14 cellular contexts compared by ENCODE assay signal in genomic region chr1:163085041-163085903, GRCh38. TPM values are rescaled to one million over a fixed set of nuclear protein-coding genes. Genes with fewer than 3 reads are reported as not detected.
DNase-seq lines count a peak whose midpoint lies in the region; ATAC-seq, FAIRE-seq and TF ChIP-seq lines count a peak whose summit lies in the region.
"Had no signal": no experiment of that assay in that cellular context is flagged by ENCODE, and none has a peak within 500 bp of the region (broad histone marks: within the 10 kb centered on the region; RNA-seq: fewer than 3 reads in every experiment).

No MANE protein-coding gene starts in this region.

- no peak overlapping the region for H3K4me3 ChIP-seq in HEK293 (ENCODE audit: low read depth, low read length)
- no peak overlapping the region for H3K4me3 ChIP-seq in ascending aorta

- H3K36me3 ChIP-seq in HEK293 (ENCODE audit: control insufficient read depth in 2 of 2, insufficient read depth in 1 of 2, low read length in 2 of 2), result no peaks in the 10 kb centered on the region
- no peaks in the 10 kb centered on the region for H3K36me3 ChIP-seq in ascending aorta

- no peak for TF ChIP-seq CTCF in HEK293 (tag by site-specific recombination; IDR thresholded peaks at IDR 0.05)
- no peak for TF ChIP-seq CTCF in ascending aorta (IDR thresholded peaks at IDR 0.05)

- no peaks in the 10 kb centered on the region for H3K27me3 ChIP-seq in ascending aorta

- H3K27ac ChIP-seq in HEK293 (ENCODE audit: extremely low read depth, low read depth, low read length) (no peak overlapping the region), ascending aorta (peak overlapping the region; percentile 87 to 91)

- H3K4me1 ChIP-seq in HEK293 (ENCODE audit: control insufficient read depth, insufficient read depth, low read length) (peaks cover 4% of the 10 kb centered on the region; the same call in 1 of the 2 replicates), ascending aorta (peaks cover 9 to 34% of the 10 kb centered on the region in 2 donors)

- intact Hi-C loops in ascending aorta (cut with DNase I), result no loop called here

- ATAC-seq in HG02763 (IDR thresholded peaks at IDR 0.05; ENCODE audit: unreplicated experiment) (no peak), GM21367 (IDR thresholded peaks at IDR 0.05; ENCODE audit: unreplicated experiment) (no peak)
- ATAC-seq: activated CD4-positive, CD25-positive, alpha-beta regulatory T cell treated with anti-CD3 and anti-CD28 coated beads, Interleukin-2, amount 50 U/mL, for 24 hours; left colon; Panc1 had no signal

- FAIRE-seq in islet of Langerhans (lab: Jason Lieb, UNC), result peak; percentile 85

- DNase-seq in AG08396 (ENCODE audit: low spot score) (peak; percentile 13), ascending aorta (ENCODE audit: low spot score in 2 of 2) (no peak), HT-29 (ENCODE audit: low spot score) (no peak), mesenteric fat pad (ENCODE audit: low spot score) (no peak)
- DNase-seq: DND-41, left colon, NCI-H345 had no signal

- POLR2A ChIA-PET in HEK293 (lab: Yijun Ruan, JAX), result no interaction called here

- H3K9me3 ChIP-seq in HEK293 (ENCODE audit: control insufficient read depth, insufficient read depth, low read depth, low read length) (no peaks in the 10 kb centered on the region), ascending aorta (no peaks in the 10 kb centered on the region)

- CTCF ChIA-PET in HEK293 (lab: Yijun Ruan, JAX), result interaction anchor here (0.6 to 1.7 kb wide), 7 partner anchors 14 to 237 kb away, joined by 3 to 8 read pairs (median 4); no protein-coding TSS in a partner anchor

TF ChIP-seq in HEK293, 187 proteins besides CTCF, POLR2A, EP300 and RAD21:
- no peak for TF ChIP-seq ZNF146 (tag by site-specific recombination; IDR thresholded peaks at IDR 0.05)
- TF ChIP-seq ZNF335 (tag by site-specific recombination; conservative IDR thresholded peaks at IDR 0.05), result peak; percentile 34
- TF ChIP-seq GFI1B (tag by site-specific recombination; IDR thresholded peaks at IDR 0.05), result no peak
- TF ChIP-seq ZNF560 (tag by site-specific recombination; IDR thresholded peaks at IDR 0.05; ENCODE audit: borderline replicate concordance), result no peak
- no peak for TF ChIP-seq ZNF548 (tag by site-specific recombination; IDR thresholded peaks at IDR 0.05)
- TF ChIP-seq ZNF16 (tag by site-specific recombination; IDR thresholded peaks at IDR 0.05; ENCODE audit: low read depth), result no peak
- no peak for TF ChIP-seq ZNF248 (tag by site-specific recombination; IDR thresholded peaks at IDR 0.05)
- TF ChIP-seq SP7 (tag by site-specific recombination; IDR thresholded peaks at IDR 0.05), result peak; percentile 33; the same call in 1 of the 2 replicates
- no peak for TF ChIP-seq ZFP3 (tag by site-specific recombination; IDR thresholded peaks at IDR 0.05; ENCODE audit: low read depth)
- no peak for TF ChIP-seq ZNF391 (tag by site-specific recombination; IDR thresholded peaks at IDR 0.05; ENCODE audit: borderline replicate concordance, low read depth)
- TF ChIP-seq BCL11B (tag by site-specific recombination; IDR thresholded peaks at IDR 0.05; ENCODE audit: low read depth), result no peak

RNA-seq across cellular contexts. Expression of gene RGS4, which starts 16.1 kb away (rescaled TPM):
- total RNA-seq in ascending aorta, result 57.5 TPM
- not detected in 2 replicates for total RNA-seq in HT-29 (2014; rRNA removed; shearing (Covaris generic))
- total RNA-seq in mesenteric fat pad, result 2.1 TPM
- total RNA-seq: B cell had no signal

Comparison
In these comparisons a context has a peak if more than half of its experiments do, and no peak if none do; other contexts are left out.
1. RNA of gene RGS4, which starts 16.1 kb away (total RNA-seq): 57.5 TPM in ascending aorta (single experiment); 2.1 TPM in mesenteric fat pad (single experiment) and not detected in HT-29; every median in the first group is over 10 times any median in the second.